In the genomic region with DNA sequence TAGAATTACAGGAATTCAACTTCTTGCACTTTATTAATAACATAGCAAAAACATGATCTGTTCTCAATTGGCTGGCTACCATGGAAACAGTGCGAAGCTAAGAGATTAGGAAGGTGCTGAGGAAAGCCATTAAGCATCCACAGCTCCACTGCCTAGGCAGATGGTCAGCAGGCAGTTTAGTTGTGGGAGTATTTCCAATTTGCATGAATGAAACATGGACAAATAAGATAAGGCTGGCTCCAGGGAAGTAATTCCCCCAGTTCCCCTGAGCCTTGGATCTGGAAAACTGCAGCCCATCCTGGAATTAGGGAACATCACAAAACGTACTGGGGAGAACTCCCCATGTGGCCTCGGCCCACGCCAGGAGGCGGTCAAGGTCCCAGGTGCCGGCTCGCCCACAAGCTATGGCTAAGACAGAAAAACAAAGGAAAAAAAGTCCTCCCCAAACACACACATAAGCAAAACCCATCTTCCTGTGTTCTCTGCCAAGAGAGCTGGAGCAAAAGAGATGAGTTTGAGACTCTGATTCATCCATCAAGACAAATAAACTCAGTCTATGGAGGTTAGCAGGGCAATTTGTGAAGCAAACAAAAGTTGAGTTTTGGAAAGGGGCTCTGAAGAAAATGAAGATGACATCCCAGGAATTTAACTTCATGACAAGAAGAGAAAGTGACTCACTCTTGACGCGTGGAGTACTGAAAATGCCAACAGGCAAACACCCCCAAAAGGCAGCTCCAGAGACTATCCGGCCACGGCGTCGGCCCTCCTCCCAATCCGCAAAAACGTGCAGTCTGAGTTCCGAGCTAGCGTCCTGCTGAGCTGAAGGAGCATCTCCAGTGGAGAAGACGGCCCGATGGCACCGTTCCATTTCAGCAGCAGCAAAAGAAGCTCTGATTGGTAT, we compare ENCODE assay signal across 8 cellular contexts. TPM values are rescaled to one million over a fixed set of nuclear protein-coding genes. Genes with fewer than 3 reads are reported as not detected.
A peak's percentile ranks its signal among the peaks of the same experiment; 100 is the strongest.
DNase-seq lines count a peak whose midpoint lies in the region; ATAC-seq, FAIRE-seq and TF ChIP-seq lines count a peak whose summit lies in the region.

No MANE protein-coding gene starts in this region.

- no peaks in the 10 kb centered on the region for H4K20me1 ChIP-seq in PC-9 (ENCODE audit: insufficient read depth)

- POLR2A ChIA-PET in PC-9 (lab: Charles Lee; ENCODE audit: unreplicated experiment) = no interaction called here

- no peak for ATAC-seq in GM18867 (IDR thresholded peaks at IDR 0.05; ENCODE audit: unreplicated experiment)

- no peaks in the 10 kb centered on the region for H3K79me2 ChIP-seq in PC-9 (ENCODE audit: low read depth)

- DNase-seq in H54 (ENCODE audit: insufficient read length, low spot score) (peak; percentile 30), brain pericyte (ENCODE audit: low read depth, low spot score) (peak; percentile 87), kidney tubule cell (ENCODE audit: low spot score) (peak; percentile 64), ecto neural progenitor cell (ENCODE audit: low spot score) (no peak), HPDE6-E6E7 (ENCODE audit: extremely low spot score) (no peak), PC-9 (no peak)

- CTCF ChIA-PET in PC-9 (lab: Charles Lee) = interaction anchor here (0.6 kb wide), 1 partner anchor 29 kb away, joined by 3 read pairs; no protein-coding TSS in a partner anchor

- H3K9me2 ChIP-seq in PC-9 (ENCODE audit: insufficient read depth) = no peaks in the 10 kb centered on the region

- intact Hi-C loops in PC-9 (cut with micrococcal nuclease; ENCODE audit: unreplicated experiment) = no loop called here

- TF ChIP-seq POLR2A in H54 (IDR thresholded peaks at IDR 0.05; ENCODE audit: low read depth, low read length) = no peak

- H3K9me3 ChIP-seq in subcutaneous abdominal adipose tissue (ENCODE audit: control insufficient read depth in 5 of 5, low read length in 5 of 5) = no peaks in the 10 kb centered on the region
- H3K9me3 ChIP-seq in PC-9 (ENCODE audit: insufficient read depth, low read depth) = no peaks in the 10 kb centered on the region

- H3K27ac ChIP-seq in subcutaneous abdominal adipose tissue (ENCODE audit: low read depth, low read length) (peak overlapping the region; percentile 37), PC-9 (no peak overlapping the region)

- no peak overlapping the region for H3K4me2 ChIP-seq in PC-9

- H3K4me3 ChIP-seq in subcutaneous abdominal adipose tissue (ENCODE audit: low read depth in 1 of 5, low read length in 5 of 5) = peak overlapping the region in 3 of 5 donors; percentile 10 to 27 (median 13)
- no peak overlapping the region for H3K4me3 ChIP-seq in PC-9

- H3K36me3 ChIP-seq in subcutaneous abdominal adipose tissue (ENCODE audit: control insufficient read depth in 5 of 5, insufficient read depth in 5 of 5, low read length in 5 of 5) (peaks cover 0 to 5% (median 0%) of the 10 kb centered on the region in 5 donors), PC-9 (ENCODE audit: low read depth) (no peaks in the 10 kb centered on the region)

- FAIRE-seq in H54 (lab: Jason Lieb, UNC) = no peak

- peaks cover 2 to 27% (median 11%) of the 10 kb centered on the region in 5 donors for H3K4me1 ChIP-seq in subcutaneous abdominal adipose tissue (ENCODE audit: control insufficient read depth in 5 of 5, insufficient read depth in 5 of 5, low read length in 5 of 5)
- H3K4me1 ChIP-seq in PC-9 (replicated peaks; ENCODE audit: insufficient read depth) = peaks cover 10% of the 10 kb centered on the region; the same call in 1 of the 2 replicates

- no peak overlapping the region for H2AFZ ChIP-seq in PC-9

- H3K27me3 ChIP-seq in subcutaneous abdominal adipose tissue (ENCODE audit: control insufficient read depth in 5 of 5, insufficient read depth in 4 of 5, low read length in 5 of 5) (no peaks in the 10 kb centered on the region), PC-9 (ENCODE audit: insufficient read depth, low read depth) (no peaks in the 10 kb centered on the region)

- BruUV-seq in PC-9 (replicated peaks; lab: Mats Ljungman, UMichigan) = no TSS peak

- TF ChIP-seq CTCF in PC-9 (conservative IDR thresholded peaks at IDR 0.05) = no peak

- H3K9ac ChIP-seq in subcutaneous abdominal adipose tissue (ENCODE audit: low read length in 5 of 5) = peak overlapping the region in 1 of 5 donors; percentile 39

- no peaks in the 10 kb centered on the region for H3F3A ChIP-seq in PC-9 (ENCODE audit: insufficient read depth, low read depth)

RNA-seq across cellular contexts. Expression of a gene that starts 45.1 kb away (rescaled TPM):
- 127 and 151 TPM in 2 replicates for total RNA-seq in PC-9 (2021)

Comparison
In these comparisons a context has a peak if more than half of its experiments do, and no peak if none do; other contexts are left out.
1. DNase-seq: peak in H54 (single experiment), brain pericyte (single experiment) and kidney tubule cell (single experiment); none in ecto neural progenitor cell (single experiment), HPDE6-E6E7 (single experiment) and PC-9 (0 of 2).